ENCODE assay signal across 1 cellular context in the genomic region with DNA sequence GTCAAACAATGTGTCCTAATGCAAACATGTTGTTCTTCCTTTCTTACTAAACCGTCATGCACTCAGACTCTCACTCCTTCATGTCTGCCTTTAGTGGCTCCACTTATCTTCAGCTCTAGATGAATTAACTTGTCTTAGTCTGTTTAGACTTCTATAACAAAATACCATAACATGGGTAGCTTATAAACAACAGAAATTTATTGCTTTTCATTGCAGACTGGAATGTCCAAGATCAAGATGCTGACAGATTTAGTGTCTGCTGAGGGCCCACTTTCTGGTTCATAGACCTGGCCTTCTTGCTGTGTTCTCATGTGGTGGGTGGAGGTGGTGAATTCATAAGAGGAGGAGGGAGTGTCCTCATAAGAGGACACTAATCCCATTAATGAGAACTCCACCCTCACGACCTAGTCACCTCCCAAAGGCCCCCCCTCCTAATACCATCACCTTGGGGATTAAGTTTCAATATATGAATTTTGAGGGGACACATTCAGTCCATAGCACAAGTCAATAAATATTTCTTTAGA.
TF ChIP-seq lines count a peak whose summit lies in the region.

No MANE protein-coding gene starts in this region.

TF ChIP-seq in HEK293, 187 proteins besides CTCF, POLR2A, EP300 and RAD21 (continued from another document and continues in another):
- TF ChIP-seq KLF8 (tag by site-specific recombination; IDR thresholded peaks at IDR 0.05) (no peak), ZNF654 (tag by site-specific recombination; IDR thresholded peaks at IDR 0.05; ENCODE audit: low read depth) (no peak), ZFHX2 (tag by site-specific recombination; conservative IDR thresholded peaks at IDR 0.05) (0 out of 2 replicates have a peak, but pooled peaks have one; percentile 10), ZNF555 (tag by site-specific recombination; conservative IDR thresholded peaks at IDR 0.05) (no peak), ZNF433 (tag by site-specific recombination; IDR thresholded peaks at IDR 0.05; ENCODE audit: low read depth) (no peak), ZNF24 (tag by site-specific recombination; IDR thresholded peaks at IDR 0.05) (no peak), ZNF76 (tag by site-specific recombination; IDR thresholded peaks at IDR 0.05; ENCODE audit: borderline replicate concordance, low read depth) (no peak), MEIS1 (CRISPR knock-in tag; IDR thresholded peaks at IDR 0.05; ENCODE audit: borderline replicate concordance) (no peak), ZEB2 (tag by site-specific recombination; IDR thresholded peaks at IDR 0.05) (no peak), ZNF146 (tag by site-specific recombination; IDR thresholded peaks at IDR 0.05) (no peak), ZNF10 (tag by site-specific recombination; IDR thresholded peaks at IDR 0.05) (no peak), EGR2 (tag by site-specific recombination; IDR thresholded peaks at IDR 0.05; ENCODE audit: low read depth) (no peak), ZNF596 (tag by site-specific recombination; IDR thresholded peaks at IDR 0.05) (no peak), SP7 (tag by site-specific recombination; IDR thresholded peaks at IDR 0.05) (no peak), ZNF157 (tag by site-specific recombination; IDR thresholded peaks at IDR 0.05) (no peak), ZBTB7A (tag by site-specific recombination; IDR thresholded peaks at IDR 0.05; ENCODE audit: low read depth) (no peak), ZBTB20 (tag by site-specific recombination; IDR thresholded peaks at IDR 0.05) (no peak), ZNF292 (tag by site-specific recombination; IDR thresholded peaks at IDR 0.05; ENCODE audit: borderline replicate concordance, low read depth) (no peak), ZSCAN16 (tag by site-specific recombination; IDR thresholded peaks at IDR 0.05) (no peak), ZNF140 (tag by site-specific recombination; IDR thresholded peaks at IDR 0.05) (no peak), ZNF19 (tag by site-specific recombination; IDR thresholded peaks at IDR 0.05; ENCODE audit: low read depth) (no peak), ZNF366 (tag by site-specific recombination; conservative IDR thresholded peaks at IDR 0.05) (no peak), ZNF501 (tag by site-specific recombination; IDR thresholded peaks at IDR 0.05) (no peak), ZBTB8A (tag by site-specific recombination; IDR thresholded peaks at IDR 0.05) (no peak), ZNF624 (tag by site-specific recombination; IDR thresholded peaks at IDR 0.05) (no peak), ZNF776 (tag by site-specific recombination; IDR thresholded peaks at IDR 0.05; ENCODE audit: borderline replicate concordance) (no peak), ZNF175 (tag by site-specific recombination; IDR thresholded peaks at IDR 0.05) (no peak), IKZF3 (tag by site-specific recombination; IDR thresholded peaks at IDR 0.05) (peak; percentile 77), TRIM28 (IDR thresholded peaks at IDR 0.05; ENCODE audit: borderline replicate concordance, low read length) (no peak), ZNF660 (tag by site-specific recombination; IDR thresholded peaks at IDR 0.05) (no peak)
- TF ChIP-seq, protein P1, sequence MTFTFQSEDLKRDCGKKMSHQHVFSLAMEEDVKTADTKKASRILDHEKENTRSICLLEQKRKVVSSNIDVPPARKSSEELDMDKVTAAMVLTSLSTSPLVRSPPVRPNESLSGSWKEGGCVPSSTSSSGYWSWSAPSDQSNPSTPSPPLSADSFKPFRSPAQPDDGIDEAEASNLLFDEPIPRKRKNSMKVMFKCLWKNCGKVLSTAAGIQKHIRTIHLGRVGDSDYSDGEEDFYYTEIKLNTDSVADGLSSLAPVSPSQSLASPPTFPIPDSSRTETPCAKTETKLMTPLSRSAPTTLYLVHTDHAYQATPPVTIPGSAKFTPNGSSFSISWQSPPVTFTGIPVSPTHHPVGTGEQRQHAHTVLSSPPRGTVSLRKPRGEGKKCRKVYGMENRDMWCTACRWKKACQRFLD (tag by site-specific recombination; IDR thresholded peaks at IDR 0.05), result no peak
- TF ChIP-seq, protein P2, sequence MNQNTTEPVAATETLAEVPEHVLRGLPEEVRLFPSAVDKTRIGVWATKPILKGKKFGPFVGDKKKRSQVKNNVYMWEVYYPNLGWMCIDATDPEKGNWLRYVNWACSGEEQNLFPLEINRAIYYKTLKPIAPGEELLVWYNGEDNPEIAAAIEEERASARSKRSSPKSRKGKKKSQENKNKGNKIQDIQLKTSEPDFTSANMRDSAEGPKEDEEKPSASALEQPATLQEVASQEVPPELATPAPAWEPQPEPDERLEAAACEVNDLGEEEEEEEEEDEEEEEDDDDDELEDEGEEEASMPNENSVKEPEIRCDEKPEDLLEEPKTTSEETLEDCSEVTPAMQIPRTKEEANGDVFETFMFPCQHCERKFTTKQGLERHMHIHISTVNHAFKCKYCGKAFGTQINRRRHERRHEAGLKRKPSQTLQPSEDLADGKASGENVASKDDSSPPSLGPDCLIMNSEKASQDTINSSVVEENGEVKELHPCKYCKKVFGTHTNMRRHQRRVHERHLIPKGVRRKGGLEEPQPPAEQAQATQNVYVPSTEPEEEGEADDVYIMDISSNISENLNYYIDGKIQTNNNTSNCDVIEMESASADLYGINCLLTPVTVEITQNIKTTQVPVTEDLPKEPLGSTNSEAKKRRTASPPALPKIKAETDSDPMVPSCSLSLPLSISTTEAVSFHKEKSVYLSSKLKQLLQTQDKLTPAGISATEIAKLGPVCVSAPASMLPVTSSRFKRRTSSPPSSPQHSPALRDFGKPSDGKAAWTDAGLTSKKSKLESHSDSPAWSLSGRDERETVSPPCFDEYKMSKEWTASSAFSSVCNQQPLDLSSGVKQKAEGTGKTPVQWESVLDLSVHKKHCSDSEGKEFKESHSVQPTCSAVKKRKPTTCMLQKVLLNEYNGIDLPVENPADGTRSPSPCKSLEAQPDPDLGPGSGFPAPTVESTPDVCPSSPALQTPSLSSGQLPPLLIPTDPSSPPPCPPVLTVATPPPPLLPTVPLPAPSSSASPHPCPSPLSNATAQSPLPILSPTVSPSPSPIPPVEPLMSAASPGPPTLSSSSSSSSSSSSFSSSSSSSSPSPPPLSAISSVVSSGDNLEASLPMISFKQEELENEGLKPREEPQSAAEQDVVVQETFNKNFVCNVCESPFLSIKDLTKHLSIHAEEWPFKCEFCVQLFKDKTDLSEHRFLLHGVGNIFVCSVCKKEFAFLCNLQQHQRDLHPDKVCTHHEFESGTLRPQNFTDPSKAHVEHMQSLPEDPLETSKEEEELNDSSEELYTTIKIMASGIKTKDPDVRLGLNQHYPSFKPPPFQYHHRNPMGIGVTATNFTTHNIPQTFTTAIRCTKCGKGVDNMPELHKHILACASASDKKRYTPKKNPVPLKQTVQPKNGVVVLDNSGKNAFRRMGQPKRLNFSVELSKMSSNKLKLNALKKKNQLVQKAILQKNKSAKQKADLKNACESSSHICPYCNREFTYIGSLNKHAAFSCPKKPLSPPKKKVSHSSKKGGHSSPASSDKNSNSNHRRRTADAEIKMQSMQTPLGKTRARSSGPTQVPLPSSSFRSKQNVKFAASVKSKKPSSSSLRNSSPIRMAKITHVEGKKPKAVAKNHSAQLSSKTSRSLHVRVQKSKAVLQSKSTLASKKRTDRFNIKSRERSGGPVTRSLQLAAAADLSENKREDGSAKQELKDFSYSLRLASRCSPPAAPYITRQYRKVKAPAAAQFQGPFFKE (tag by site-specific recombination; IDR thresholded peaks at IDR 0.05; ENCODE audit: borderline replicate concordance), result no peak
- TF ChIP-seq, protein P3, sequence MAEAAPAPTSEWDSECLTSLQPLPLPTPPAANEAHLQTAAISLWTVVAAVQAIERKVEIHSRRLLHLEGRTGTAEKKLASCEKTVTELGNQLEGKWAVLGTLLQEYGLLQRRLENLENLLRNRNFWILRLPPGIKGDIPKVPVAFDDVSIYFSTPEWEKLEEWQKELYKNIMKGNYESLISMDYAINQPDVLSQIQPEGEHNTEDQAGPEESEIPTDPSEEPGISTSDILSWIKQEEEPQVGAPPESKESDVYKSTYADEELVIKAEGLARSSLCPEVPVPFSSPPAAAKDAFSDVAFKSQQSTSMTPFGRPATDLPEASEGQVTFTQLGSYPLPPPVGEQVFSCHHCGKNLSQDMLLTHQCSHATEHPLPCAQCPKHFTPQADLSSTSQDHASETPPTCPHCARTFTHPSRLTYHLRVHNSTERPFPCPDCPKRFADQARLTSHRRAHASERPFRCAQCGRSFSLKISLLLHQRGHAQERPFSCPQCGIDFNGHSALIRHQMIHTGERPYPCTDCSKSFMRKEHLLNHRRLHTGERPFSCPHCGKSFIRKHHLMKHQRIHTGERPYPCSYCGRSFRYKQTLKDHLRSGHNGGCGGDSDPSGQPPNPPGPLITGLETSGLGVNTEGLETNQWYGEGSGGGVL (tag by site-specific recombination; IDR thresholded peaks at IDR 0.05), result no peak
- TF ChIP-seq, protein P4, sequence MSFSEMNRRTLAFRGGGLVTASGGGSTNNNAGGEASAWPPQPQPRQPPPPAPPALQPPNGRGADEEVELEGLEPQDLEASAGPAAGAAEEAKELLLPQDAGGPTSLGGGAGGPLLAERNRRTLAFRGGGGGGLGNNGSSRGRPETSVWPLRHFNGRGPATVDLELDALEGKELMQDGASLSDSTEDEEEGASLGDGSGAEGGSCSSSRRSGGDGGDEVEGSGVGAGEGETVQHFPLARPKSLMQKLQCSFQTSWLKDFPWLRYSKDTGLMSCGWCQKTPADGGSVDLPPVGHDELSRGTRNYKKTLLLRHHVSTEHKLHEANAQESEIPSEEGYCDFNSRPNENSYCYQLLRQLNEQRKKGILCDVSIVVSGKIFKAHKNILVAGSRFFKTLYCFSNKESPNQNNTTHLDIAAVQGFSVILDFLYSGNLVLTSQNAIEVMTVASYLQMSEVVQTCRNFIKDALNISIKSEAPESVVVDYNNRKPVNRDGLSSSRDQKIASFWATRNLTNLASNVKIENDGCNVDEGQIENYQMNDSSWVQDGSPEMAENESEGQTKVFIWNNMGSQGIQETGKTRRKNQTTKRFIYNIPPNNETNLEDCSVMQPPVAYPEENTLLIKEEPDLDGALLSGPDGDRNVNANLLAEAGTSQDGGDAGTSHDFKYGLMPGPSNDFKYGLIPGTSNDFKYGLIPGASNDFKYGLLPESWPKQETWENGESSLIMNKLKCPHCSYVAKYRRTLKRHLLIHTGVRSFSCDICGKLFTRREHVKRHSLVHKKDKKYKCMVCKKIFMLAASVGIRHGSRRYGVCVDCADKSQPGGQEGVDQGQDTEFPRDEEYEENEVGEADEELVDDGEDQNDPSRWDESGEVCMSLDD (tag by site-specific recombination; IDR thresholded peaks at IDR 0.05), result no peak
- TF ChIP-seq, protein P5, sequence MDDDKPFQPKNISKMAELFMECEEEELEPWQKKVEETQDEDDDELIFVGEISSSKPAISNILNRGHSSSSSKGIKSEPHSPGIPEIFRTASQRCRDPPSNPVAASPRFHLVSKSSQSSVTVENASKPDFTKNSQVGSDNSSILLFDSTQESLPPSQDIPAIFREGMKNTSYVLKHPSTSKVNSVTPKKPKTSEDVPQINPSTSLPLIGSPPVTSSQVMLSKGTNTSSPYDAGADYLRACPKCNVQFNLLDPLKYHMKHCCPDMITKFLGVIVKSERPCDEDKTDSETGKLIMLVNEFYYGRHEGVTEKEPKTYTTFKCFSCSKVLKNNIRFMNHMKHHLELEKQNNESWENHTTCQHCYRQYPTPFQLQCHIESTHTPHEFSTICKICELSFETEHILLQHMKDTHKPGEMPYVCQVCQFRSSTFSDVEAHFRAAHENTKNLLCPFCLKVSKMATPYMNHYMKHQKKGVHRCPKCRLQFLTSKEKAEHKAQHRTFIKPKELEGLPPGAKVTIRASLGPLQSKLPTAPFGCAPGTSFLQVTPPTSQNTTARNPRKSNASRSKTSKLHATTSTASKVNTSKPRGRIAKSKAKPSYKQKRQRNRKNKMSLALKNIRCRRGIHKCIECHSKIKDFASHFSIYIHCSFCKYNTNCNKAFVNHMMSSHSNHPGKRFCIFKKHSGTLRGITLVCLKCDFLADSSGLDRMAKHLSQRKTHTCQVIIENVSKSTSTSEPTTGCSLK (tag by site-specific recombination; IDR thresholded peaks at IDR 0.05), result no peak
- TF ChIP-seq, protein P6, sequence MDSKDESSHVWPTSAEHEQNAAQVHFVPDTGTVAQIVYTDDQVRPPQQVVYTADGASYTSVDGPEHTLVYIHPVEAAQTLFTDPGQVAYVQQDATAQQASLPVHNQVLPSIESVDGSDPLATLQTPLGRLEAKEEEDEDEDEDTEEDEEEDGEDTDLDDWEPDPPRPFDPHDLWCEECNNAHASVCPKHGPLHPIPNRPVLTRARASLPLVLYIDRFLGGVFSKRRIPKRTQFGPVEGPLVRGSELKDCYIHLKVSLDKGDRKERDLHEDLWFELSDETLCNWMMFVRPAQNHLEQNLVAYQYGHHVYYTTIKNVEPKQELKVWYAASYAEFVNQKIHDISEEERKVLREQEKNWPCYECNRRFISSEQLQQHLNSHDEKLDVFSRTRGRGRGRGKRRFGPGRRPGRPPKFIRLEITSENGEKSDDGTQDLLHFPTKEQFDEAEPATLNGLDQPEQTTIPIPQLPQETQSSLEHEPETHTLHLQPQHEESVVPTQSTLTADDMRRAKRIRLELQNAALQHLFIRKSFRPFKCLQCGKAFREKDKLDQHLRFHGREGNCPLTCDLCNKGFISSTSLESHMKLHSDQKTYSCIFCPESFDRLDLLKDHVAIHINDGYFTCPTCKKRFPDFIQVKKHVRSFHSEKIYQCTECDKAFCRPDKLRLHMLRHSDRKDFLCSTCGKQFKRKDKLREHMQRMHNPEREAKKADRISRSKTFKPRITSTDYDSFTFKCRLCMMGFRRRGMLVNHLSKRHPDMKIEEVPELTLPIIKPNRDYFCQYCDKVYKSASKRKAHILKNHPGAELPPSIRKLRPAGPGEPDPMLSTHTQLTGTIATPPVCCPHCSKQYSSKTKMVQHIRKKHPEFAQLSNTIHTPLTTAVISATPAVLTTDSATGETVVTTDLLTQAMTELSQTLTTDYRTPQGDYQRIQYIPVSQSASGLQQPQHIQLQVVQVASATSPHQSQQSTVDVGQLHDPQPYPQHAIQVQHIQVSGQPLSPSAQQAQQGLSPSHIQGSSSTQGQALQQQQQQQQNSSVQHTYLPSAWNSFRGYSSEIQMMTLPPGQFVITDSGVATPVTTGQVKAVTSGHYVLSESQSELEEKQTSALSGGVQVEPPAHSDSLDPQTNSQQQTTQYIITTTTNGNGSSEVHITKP (tag by site-specific recombination; IDR thresholded peaks at IDR 0.05), result no peak
- TF ChIP-seq, protein P7, sequence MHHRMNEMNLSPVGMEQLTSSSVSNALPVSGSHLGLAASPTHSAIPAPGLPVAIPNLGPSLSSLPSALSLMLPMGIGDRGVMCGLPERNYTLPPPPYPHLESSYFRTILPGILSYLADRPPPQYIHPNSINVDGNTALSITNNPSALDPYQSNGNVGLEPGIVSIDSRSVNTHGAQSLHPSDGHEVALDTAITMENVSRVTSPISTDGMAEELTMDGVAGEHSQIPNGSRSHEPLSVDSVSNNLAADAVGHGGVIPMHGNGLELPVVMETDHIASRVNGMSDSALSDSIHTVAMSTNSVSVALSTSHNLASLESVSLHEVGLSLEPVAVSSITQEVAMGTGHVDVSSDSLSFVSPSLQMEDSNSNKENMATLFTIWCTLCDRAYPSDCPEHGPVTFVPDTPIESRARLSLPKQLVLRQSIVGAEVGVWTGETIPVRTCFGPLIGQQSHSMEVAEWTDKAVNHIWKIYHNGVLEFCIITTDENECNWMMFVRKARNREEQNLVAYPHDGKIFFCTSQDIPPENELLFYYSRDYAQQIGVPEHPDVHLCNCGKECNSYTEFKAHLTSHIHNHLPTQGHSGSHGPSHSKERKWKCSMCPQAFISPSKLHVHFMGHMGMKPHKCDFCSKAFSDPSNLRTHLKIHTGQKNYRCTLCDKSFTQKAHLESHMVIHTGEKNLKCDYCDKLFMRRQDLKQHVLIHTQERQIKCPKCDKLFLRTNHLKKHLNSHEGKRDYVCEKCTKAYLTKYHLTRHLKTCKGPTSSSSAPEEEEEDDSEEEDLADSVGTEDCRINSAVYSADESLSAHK (tag by site-specific recombination; IDR thresholded peaks at IDR 0.05), result 0 out of 2 replicates have a peak, but pooled peaks have one; percentile 35
